Comparison of ENCODE assay signal across 10 cellular contexts in the genomic region with DNA sequence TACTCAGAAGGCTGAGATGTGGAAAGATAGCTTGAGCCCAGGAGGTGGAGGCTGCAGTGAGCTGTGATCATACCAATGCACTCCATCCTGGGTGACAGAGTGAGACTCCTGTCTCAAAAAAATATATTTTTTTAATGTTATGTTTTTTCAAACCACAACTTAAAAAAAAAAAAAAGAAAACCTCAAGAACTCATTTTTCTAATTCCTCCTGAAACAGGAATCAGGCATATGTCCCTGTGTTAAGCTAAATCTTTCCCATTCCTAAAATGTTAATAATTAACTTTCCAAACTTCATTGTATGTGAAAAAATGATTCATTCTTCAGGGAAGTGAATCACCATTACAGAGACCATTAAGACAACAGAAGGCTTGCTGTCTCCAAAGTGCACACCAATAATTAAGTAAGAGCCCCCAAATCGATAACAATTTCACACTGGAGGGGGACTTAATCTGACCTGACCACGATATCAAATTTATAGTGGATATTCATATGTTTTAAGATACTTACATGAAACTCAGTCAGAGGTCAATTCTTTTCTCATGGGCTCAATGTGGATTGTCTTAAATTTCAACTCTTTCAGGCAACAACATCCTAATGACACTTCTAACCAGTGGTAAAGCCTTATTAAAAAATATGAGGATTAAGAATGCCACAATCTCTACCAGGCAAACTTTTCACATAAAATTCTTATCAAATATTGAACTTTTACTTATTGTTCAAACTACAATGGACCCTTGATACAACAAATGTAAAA. TPM values are rescaled to one million over a fixed set of nuclear protein-coding genes. Genes with fewer than 3 reads are reported as not detected.
DNase-seq lines count a peak whose midpoint lies in the region; ATAC-seq and TF ChIP-seq lines count a peak whose summit lies in the region.
"Had no signal": no experiment of that assay in that cellular context is flagged by ENCODE, and none has a peak within 500 bp of the region (broad histone marks: within the 10 kb centered on the region; RNA-seq: fewer than 3 reads in every experiment).

No MANE protein-coding gene starts in this region.

- TF ChIP-seq CTCF in chondrocyte (IDR thresholded peaks at IDR 0.05): no peak
- no peak for TF ChIP-seq CTCF in mesothelial cell of epicardium (IDR thresholded peaks at IDR 0.05; ENCODE audit: unreplicated experiment)

- peaks cover 83% of the 10 kb centered on the region for H3K4me1 Mint-ChIP-seq in chondrocyte (ENCODE audit: low read depth)
- H3K4me1 Mint-ChIP-seq in mesothelial cell of epicardium: peaks cover 75% of the 10 kb centered on the region

- no peaks in the 10 kb centered on the region for H3K9me3 Mint-ChIP-seq in chondrocyte (ENCODE audit: low read depth)
- no peaks in the 10 kb centered on the region for H3K9me3 Mint-ChIP-seq in mesothelial cell of epicardium

- H3K27me3 Mint-ChIP-seq in chondrocyte (ENCODE audit: low read depth): no peaks in the 10 kb centered on the region
- H3K27me3 Mint-ChIP-seq in mesothelial cell of epicardium (ENCODE audit: low read depth): no peaks in the 10 kb centered on the region

- DNase-seq in AG20443 (ENCODE audit: low spot score) (peak; percentile 46), LoVo (ENCODE audit: low spot score) (peak; percentile 82), chondrocyte (ENCODE audit: low spot score) (no peak), mesothelial cell of epicardium (ENCODE audit: low spot score in 2 of 2, unreplicated experiment in 2 of 2) (no peak), H7 (no peak), NCI-H774 (lab: John Stamatoyannopoulos, UW) (no peak)
- no peak for DNase-seq in stimulated activated CD4-positive, alpha-beta T cell treated with anti-CD3 and anti-CD28 coated beads, Interleukin-15, amount 100 ng/mL, for 24 hours
- DNase-seq: GDM1, NCI-H1930 had no signal

- no peaks in the 10 kb centered on the region; the same call in 1 of the 2 replicates for H3K27me3 ChIP-seq in H7 (ENCODE audit: control insufficient read depth, insufficient read depth, low read length)

- H3K27ac Mint-ChIP-seq in chondrocyte (ENCODE audit: unreplicated experiment): peak overlapping the region; percentile 83
- H3K27ac Mint-ChIP-seq in mesothelial cell of epicardium: peak overlapping the region; percentile 83

- H3K4me3 Mint-ChIP-seq in chondrocyte (ENCODE audit: unreplicated experiment) (no peak overlapping the region), mesothelial cell of epicardium (no peak overlapping the region)

- H3K36me3 Mint-ChIP-seq in chondrocyte (ENCODE audit: low read depth) (no peaks in the 10 kb centered on the region), mesothelial cell of epicardium (no peaks in the 10 kb centered on the region)

- no peak for ATAC-seq in HG02642 (IDR thresholded peaks at IDR 0.05; ENCODE audit: poor library complexity, unreplicated experiment)

- H3K36me3 ChIP-seq in H7 (replicated peaks; ENCODE audit: control insufficient read depth, insufficient read depth, low read length): no peaks in the 10 kb centered on the region

- no peak overlapping the region for H3K4me3 ChIP-seq in H7 (ENCODE audit: insufficient read depth, low read depth, low read length)

RNA-seq across cellular contexts. Expression of a gene that starts 5.2 kb away (rescaled TPM):
- total RNA-seq in chondrocyte (23.3 to 24.4 TPM (median 23.7 TPM) in 3 replicates), mesothelial cell of epicardium (111 to 122 TPM (median 114 TPM) in 3 replicates)
- 21.8 and 27.2 TPM in 2 replicates for total RNA-seq in H7 (2014; rRNA removed; shearing (Covaris generic))

Comparison
In these comparisons a context has a peak if more than half of its experiments do, and no peak if none do; other contexts are left out.
1. DNase-seq: peak in AG20443 (single experiment) and LoVo (single experiment); none in chondrocyte (single experiment), mesothelial cell of epicardium (0 of 2), H7 (single experiment), NCI-H774 (single experiment) and stimulated activated CD4-positive, alpha-beta T cell treated with anti-CD3 and anti-CD28 coated beads, Interleukin-15, amount 100 ng/mL, for 24 hours (single experiment).